21 cellular contexts compared by ENCODE assay signal in genomic region chr11:117057727-117058126, GRCh38.
"Had no signal": no experiment of that assay in that cellular context is flagged by ENCODE, and none has a peak within 500 bp of the region (broad histone marks: within the 10 kb centered on the region; RNA-seq: fewer than 3 reads in every experiment).

No MANE protein-coding gene starts in this region.

- H3K27ac ChIP-seq: foreskin keratinocyte, left lung, neutrophil, ovary, prostate gland, right atrium auricular region, thyroid gland, upper lobe of right lung had no signal

- H3K4me3 ChIP-seq: left lung, ovary, prostate gland, right atrium auricular region, thyroid gland, upper lobe of right lung had no signal

- H3K27ac Mint-ChIP-seq: activated CD4-positive, alpha-beta memory T cell treated with anti-CD3 and anti-CD28 coated beads, Interleukin-2, amount 10 ng/mL, durations not matched to agents 7 days and 5 days; activated CD4-positive, alpha-beta T cell treated with anti-CD3 and anti-CD28 coated beads, Interleukin-2, amount 10 ng/mL, durations not matched to agents 24 days and 14 days; activated naive CD8-positive, alpha-beta T cell treated with anti-CD3 and anti-CD28 coated beads for 36 hours had no signal

- H3K9me3 Mint-ChIP-seq: activated CD4-positive, alpha-beta memory T cell treated with anti-CD3 and anti-CD28 coated beads, Interleukin-2, amount 10 ng/mL, durations not matched to agents 7 days and 5 days; activated naive CD8-positive, alpha-beta T cell treated with anti-CD3 and anti-CD28 coated beads for 36 hours; activated T-helper 17 cell treated with anti-CD3 and anti-CD28 coated beads, Interleukin-2, amount 50 U/mL, for 72 hours; immature natural killer cell; natural killer cell treated with Interleukin-12 subunit alpha and Interleukin-12 subunit beta and Interleukin-15 and Interleukin-18, amount 100 ng/mL, for 72 hours had no signal

- H3K4me1 ChIP-seq: foreskin keratinocyte, prostate gland had no signal

- H3K36me3 Mint-ChIP-seq: natural killer cell treated with Interleukin-12 subunit alpha and Interleukin-12 subunit beta and Interleukin-15 and Interleukin-18, amount 100 ng/mL, for 72 hours had no signal

- ATAC-seq: activated T-helper 17 cell treated with anti-CD3 and anti-CD28 coated beads, Interleukin-2, amount 50 U/mL, for 72 hours; foreskin keratinocyte; left lung; natural killer cell treated with Interleukin-12 subunit alpha and Interleukin-12 subunit beta and Interleukin-15 and Interleukin-18, amount 100 ng/mL, for 72 hours; upper lobe of right lung had no signal

- H3K27me3 ChIP-seq: foreskin keratinocyte, left lung, neutrophil, ovary, right atrium auricular region, thyroid gland, upper lobe of right lung had no signal

- DNase-seq: activated CD4-positive, alpha-beta memory T cell treated with anti-CD3 and anti-CD28 coated beads, Interleukin-2, amount 10 ng/mL, durations not matched to agents 7 days and 5 days; activated CD4-positive, alpha-beta T cell treated with anti-CD3 and anti-CD28 coated beads, Interleukin-2, amount 10 ng/mL, durations not matched to agents 24 days and 14 days; activated naive CD8-positive, alpha-beta T cell treated with anti-CD3 and anti-CD28 coated beads for 36 hours; effector CD4-positive, alpha-beta T cell; foreskin keratinocyte; immature natural killer cell; left lung; midbrain; ovary; stimulated activated CD4-positive, alpha-beta T cell treated with anti-CD3 and anti-CD28 coated beads, Interleukin-4, amount 100 ng/mL, for 24 hours; stimulated activated naive CD4-positive, alpha-beta T cell treated with Interleukin-2 at 50 U/mL for 16 hours; T1000; thyroid gland; upper lobe of right lung had no signal

- H3K9me3 ChIP-seq: left lung, neutrophil, ovary, prostate gland, right atrium auricular region, thyroid gland, upper lobe of right lung had no signal

- H3K4me3 Mint-ChIP-seq: activated CD4-positive, alpha-beta memory T cell treated with anti-CD3 and anti-CD28 coated beads, Interleukin-2, amount 10 ng/mL, durations not matched to agents 7 days and 5 days; activated CD4-positive, alpha-beta T cell treated with anti-CD3 and anti-CD28 coated beads, Interleukin-2, amount 10 ng/mL, durations not matched to agents 24 days and 14 days; activated naive CD8-positive, alpha-beta T cell treated with anti-CD3 and anti-CD28 coated beads for 36 hours; activated T-helper 17 cell treated with anti-CD3 and anti-CD28 coated beads, Interleukin-2, amount 50 U/mL, for 72 hours had no signal

- FAIRE-seq: bronchial epithelial cell, endometrium had no signal

- H3K36me3 ChIP-seq: left lung, neutrophil, ovary, prostate gland, right atrium auricular region, thyroid gland, upper lobe of right lung had no signal

- H3K27me3 Mint-ChIP-seq: activated CD4-positive, alpha-beta memory T cell treated with anti-CD3 and anti-CD28 coated beads, Interleukin-2, amount 10 ng/mL, durations not matched to agents 7 days and 5 days; activated CD4-positive, alpha-beta T cell treated with anti-CD3 and anti-CD28 coated beads, Interleukin-2, amount 10 ng/mL, durations not matched to agents 24 days and 14 days; activated naive CD8-positive, alpha-beta T cell treated with anti-CD3 and anti-CD28 coated beads for 36 hours; activated T-helper 17 cell treated with anti-CD3 and anti-CD28 coated beads, Interleukin-2, amount 50 U/mL, for 72 hours; natural killer cell treated with Interleukin-12 subunit alpha and Interleukin-12 subunit beta and Interleukin-15 and Interleukin-18, amount 100 ng/mL, for 72 hours had no signal
